ENCODE assay signal across 14 cellular contexts in genomic region chr21:37281993-37282392, GRCh38. TPM values are rescaled to one million over a fixed set of nuclear protein-coding genes. Genes with fewer than 3 reads are reported as not detected.
DNase-seq lines count a peak whose midpoint lies in the region; ATAC-seq and TF ChIP-seq lines count a peak whose summit lies in the region.
"Had no signal": no experiment of that assay in that cellular context is flagged by ENCODE, and none has a peak within 500 bp of the region (broad histone marks: within the 10 kb centered on the region; RNA-seq: fewer than 3 reads in every experiment).

No MANE protein-coding gene starts in this region.

- no peaks in the 10 kb centered on the region for H3K9me3 Mint-ChIP-seq in CD4-positive, alpha-beta T cell
- peaks cover 0 to 1% (median 0%) of the 10 kb centered on the region in 6 donors for H3K9me3 Mint-ChIP-seq in immature natural killer cell

- peak overlapping the region; percentile 75 for H3K4me3 Mint-ChIP-seq in CD4-positive, alpha-beta T cell
- H3K4me3 Mint-ChIP-seq in immature natural killer cell: peak overlapping the region; percentile 48 to 94 (median 87)

- no peaks in the 10 kb centered on the region for H3K9me3 ChIP-seq in CD4-positive, alpha-beta T cell (ENCODE audit: control insufficient read depth, low read length)
- H3K9me3 ChIP-seq: adrenal gland, vagina had no signal

- no peaks in the 10 kb centered on the region for H3K27me3 Mint-ChIP-seq in CD4-positive, alpha-beta T cell
- peaks cover 2 to 4% (median 4%) of the 10 kb centered on the region in 3 donors for H3K27me3 Mint-ChIP-seq in immature natural killer cell (ENCODE audit: low read depth in 3 of 3)

- no peak for TF ChIP-seq CTCF in CD4-positive, alpha-beta T cell (IDR thresholded peaks at IDR 0.05)

- H3K27me3 ChIP-seq in CD4-positive, alpha-beta T cell (ENCODE audit: control insufficient read depth, insufficient read depth, low read length): no peaks in the 10 kb centered on the region
- H3K27me3 ChIP-seq: adrenal gland, vagina had no signal

- CTCF ChIA-PET in CD4-positive, alpha-beta T cell (lab: Charles Lee): no interaction called here

- no peaks in the 10 kb centered on the region for H3K4me1 Mint-ChIP-seq in CD4-positive, alpha-beta T cell (ENCODE audit: low read depth)
- peaks cover 0 to 11% of the 10 kb centered on the region in 2 donors for H3K4me1 Mint-ChIP-seq in immature natural killer cell

- H3K4me3 ChIP-seq in GM08714 (ENCODE audit: low read length): peak overlapping the region; percentile 21; the same call in 1 of the 2 replicates
- H3K4me3 ChIP-seq: adrenal gland, vagina had no signal

- DNase-seq in CD4-positive, alpha-beta T cell: no peak
- DNase-seq in SK-N-DZ (ENCODE audit: low spot score) (peak; percentile 20), immature natural killer cell (no peak), dermis blood vessel endothelial cell (no peak), T1000 (lab: John Stamatoyannopoulos, UW) (no peak)
- DNase-seq: islet precursor cell, NCI-H2081 treated with DMSO at 0.1 percent for 48 hours, T-helper 9 cell had no signal

- H3K36me3 Mint-ChIP-seq in CD4-positive, alpha-beta T cell (ENCODE audit: low read depth): no peaks in the 10 kb centered on the region
- H3K36me3 Mint-ChIP-seq in immature natural killer cell: no peaks in the 10 kb centered on the region

- H3K27ac Mint-ChIP-seq in CD4-positive, alpha-beta T cell: peak overlapping the region; percentile 72
- H3K27ac Mint-ChIP-seq in immature natural killer cell: peak overlapping the region in 5 of 6 donors; percentile 56 to 85 (median 72)

- POLR2A ChIA-PET in CD4-positive, alpha-beta T cell (lab: Charles Lee): no interaction called here

- no peak overlapping the region for H3K27ac ChIP-seq in CD4-positive, alpha-beta T cell (ENCODE audit: low read depth, low read length)
- H3K27ac ChIP-seq: adrenal gland, parathyroid adenoma, vagina had no signal

- intact Hi-C loops in CD4-positive, alpha-beta T cell (cut with DNase I, micrococcal nuclease): no loop called here

- no peak for ATAC-seq in CD4-positive, alpha-beta T cell (ENCODE audit: poor library complexity)
- no peak for ATAC-seq in HG03025 (IDR thresholded peaks at IDR 0.05; ENCODE audit: low FRiP score, unreplicated experiment)
- no peak for ATAC-seq in HG03139 (IDR thresholded peaks at IDR 0.05; ENCODE audit: unreplicated experiment)

RNA-seq across cellular contexts. Expression of gene VPS26C, which starts 14.9 kb away (rescaled TPM):
- total RNA-seq in CD4-positive, alpha-beta T cell: 10 to 100 TPM; 31.8 to 36.0 TPM
- 39.8 and 47.4 TPM in 2 replicates for polyA plus RNA-seq in SK-N-DZ (2014; cell fraction: cytosol; rRNA removed)
- 30.2 and 40.5 TPM in 2 replicates for polyA plus RNA-seq in SK-N-DZ (2014; cell fraction: nucleus; rRNA removed)
- 10 to 100 TPM; 67.7 to 95.1 (median 90.8) TPM for polyA plus RNA-seq in immature natural killer cell
- 106 and 115 TPM in 2 replicates for total RNA-seq in dermis blood vessel endothelial cell
